In the genomic region with DNA sequence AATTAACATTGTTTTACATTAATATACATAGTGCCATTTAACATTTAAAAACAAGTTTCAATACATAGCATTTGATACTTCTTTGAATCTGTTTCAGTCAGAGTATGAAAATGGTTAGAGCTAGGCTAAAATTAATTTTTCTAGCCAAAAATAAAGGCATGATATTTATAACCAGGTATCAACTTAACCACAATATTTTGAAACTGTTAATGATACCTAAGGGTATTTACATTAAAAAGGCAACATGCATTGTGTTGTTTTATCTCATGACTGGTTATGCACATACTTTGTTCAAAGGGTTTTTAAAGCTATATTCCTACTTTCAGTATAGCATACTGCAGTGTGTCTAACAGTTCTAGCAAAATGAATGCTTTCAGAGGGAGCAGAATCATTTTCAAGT, we compare ENCODE assay signal across 11 cellular contexts.
DNase-seq lines count a peak whose midpoint lies in the region; ATAC-seq, FAIRE-seq and TF ChIP-seq lines count a peak whose summit lies in the region.
"Had no signal": no experiment of that assay in that cellular context is flagged by ENCODE, and none has a peak within 500 bp of the region (broad histone marks: within the 10 kb centered on the region; RNA-seq: fewer than 3 reads in every experiment).

No MANE protein-coding gene starts in this region.

- H3K27me3 Mint-ChIP-seq in activated T-helper 2 cell treated with anti-CD3 and anti-CD28 coated beads, Interferon-gamma antibody, Interleukin-2, Interleukin-4, amounts not matched to agents 10 μg/mL and 5 μg/mL and 100 μg/mL, durations not matched to agents 14 hours and 24 hours and 36 hours (ENCODE audit: low read depth), result no peaks in the 10 kb centered on the region

- TF ChIP-seq POLR2A in tibial nerve (IDR thresholded peaks at IDR 0.05), result no peak
- no peak for TF ChIP-seq POLR2A in prostate gland (IDR thresholded peaks at IDR 0.05)

- H3K23ac ChIP-seq in neuronal stem cell (ENCODE audit: low read depth, low read length, poor library complexity), result no peak overlapping the region

- H3K4me1 ChIP-seq in tibial nerve (no peaks in the 10 kb centered on the region), prostate gland (replicated peaks) (no peaks in the 10 kb centered on the region), neuronal stem cell (ENCODE audit: control insufficient read depth in 2 of 2, insufficient read depth in 1 of 2, low read depth in 1 of 2, low read length in 2 of 2) (no peaks in the 10 kb centered on the region)

- H3K9me3 ChIP-seq in tibial nerve, result peaks cover 0 to 19% (median 0%) of the 10 kb centered on the region in 4 donors
- no peaks in the 10 kb centered on the region for H3K9me3 ChIP-seq in prostate gland
- peaks cover 2 to 20% of the 10 kb centered on the region in 2 donors for H3K9me3 ChIP-seq in neuronal stem cell (replicated peaks in 1 of 2; ENCODE audit: control insufficient read depth in 2 of 2, insufficient read depth in 1 of 2, low read depth in 1 of 2, low read length in 2 of 2)

- H3K9me3 Mint-ChIP-seq in activated T-helper 2 cell treated with anti-CD3 and anti-CD28 coated beads, Interferon-gamma antibody, Interleukin-2, Interleukin-4, amounts not matched to agents 10 μg/mL and 5 μg/mL and 100 μg/mL, durations not matched to agents 14 hours and 24 hours and 36 hours, result peaks cover 38% of the 10 kb centered on the region

- TF ChIP-seq CTCF in tibial nerve (IDR thresholded peaks at IDR 0.05) (no peak), prostate gland (IDR thresholded peaks at IDR 0.05) (no peak)

- no peak overlapping the region for H3K18ac ChIP-seq in neuronal stem cell (ENCODE audit: low read length)

- no peak overlapping the region for H3K4me3 ChIP-seq in tibial nerve
- H3K4me3 ChIP-seq in prostate gland, result no peak overlapping the region
- no peak overlapping the region for H3K4me3 ChIP-seq in neuronal stem cell (ENCODE audit: low read length in 2 of 2)

- H2AFZ ChIP-seq in neuronal stem cell (ENCODE audit: low read length), result no peak overlapping the region

- DNase-seq in GM18507 (ENCODE audit: extremely low spot score, insufficient read length, low read depth) (no peak), tibial nerve (ENCODE audit: low spot score in 2 of 2) (no peak), cerebellar cortex (ENCODE audit: low spot score) (no peak), prostate gland (ENCODE audit: low spot score) (no peak), neuronal stem cell (ENCODE audit: low spot score) (no peak)
- DNase-seq in activated T-helper 2 cell treated with anti-CD3 and anti-CD28 coated beads, Interferon-gamma antibody, Interleukin-2, Interleukin-4, amounts not matched to agents 10 μg/mL and 5 μg/mL and 100 μg/mL, durations not matched to agents 14 hours and 24 hours and 36 hours (ENCODE audit: low spot score), result no peak
- DNase-seq: stimulated activated CD4-positive, alpha-beta T cell treated with anti-CD3 and anti-CD28 coated beads, Interleukin-4, amount 100 ng/mL, for 1 hour; substantia nigra had no signal

- no peak overlapping the region for H4K8ac ChIP-seq in neuronal stem cell (ENCODE audit: low read depth, low read length)

- no peaks in the 10 kb centered on the region for H3K27me3 ChIP-seq in tibial nerve
- no peaks in the 10 kb centered on the region for H3K27me3 ChIP-seq in prostate gland (replicated peaks; ENCODE audit: insufficient read depth)
- no peaks in the 10 kb centered on the region for H3K27me3 ChIP-seq in neuronal stem cell (ENCODE audit: control insufficient read depth in 3 of 3, insufficient read depth in 3 of 3, low read depth in 1 of 3, low read length in 3 of 3)

- no peak for TF ChIP-seq EP300 in tibial nerve (IDR thresholded peaks at IDR 0.05)

- no peak overlapping the region for H2BK5ac ChIP-seq in neuronal stem cell (ENCODE audit: low read length)

- peak; percentile 33 for FAIRE-seq in GM18507 (lab: Jason Lieb, UNC)

- H3K36me3 ChIP-seq in tibial nerve (no peaks in the 10 kb centered on the region), prostate gland (no peaks in the 10 kb centered on the region), neuronal stem cell (replicated peaks in 1 of 2; ENCODE audit: control insufficient read depth in 2 of 2, insufficient read depth in 2 of 2, low read length in 2 of 2) (no peaks in the 10 kb centered on the region)

- intact Hi-C loops in activated T-helper 2 cell treated with anti-CD3 and anti-CD28 coated beads, Interferon-gamma antibody, Interleukin-2, Interleukin-4, amounts not matched to agents 10 μg/mL and 5 μg/mL and 100 μg/mL, durations not matched to agents 14 hours and 24 hours and 36 hours (cut with micrococcal nuclease), result loop anchor here (5.0 to 10.0 kb wide), 3 partner anchors 288 to 650 kb away; partner anchors contain the start of genes ODF2L and SH3GLB1
- intact Hi-C loops in prostate gland (cut with DNase I), result no loop called here

- no peak overlapping the region for H3K4me3 Mint-ChIP-seq in activated T-helper 2 cell treated with anti-CD3 and anti-CD28 coated beads, Interferon-gamma antibody, Interleukin-2, Interleukin-4, amounts not matched to agents 10 μg/mL and 5 μg/mL and 100 μg/mL, durations not matched to agents 14 hours and 24 hours and 36 hours (ENCODE audit: low read depth)

- H3K4me2 ChIP-seq in neuronal stem cell (ENCODE audit: insufficient read depth, low read length, poor library complexity, severe bottlenecking), result no peak overlapping the region

- H3K79me1 ChIP-seq in neuronal stem cell (ENCODE audit: low read depth, low read length), result no peaks in the 10 kb centered on the region

- peak overlapping the region; percentile 90 for H3K27ac Mint-ChIP-seq in activated T-helper 2 cell treated with anti-CD3 and anti-CD28 coated beads, Interferon-gamma antibody, Interleukin-2, Interleukin-4, amounts not matched to agents 10 μg/mL and 5 μg/mL and 100 μg/mL, durations not matched to agents 14 hours and 24 hours and 36 hours

- H2BK15ac ChIP-seq in neuronal stem cell (ENCODE audit: low read length), result no peak overlapping the region

- peaks cover 26% of the 10 kb centered on the region for H3K36me3 Mint-ChIP-seq in activated T-helper 2 cell treated with anti-CD3 and anti-CD28 coated beads, Interferon-gamma antibody, Interleukin-2, Interleukin-4, amounts not matched to agents 10 μg/mL and 5 μg/mL and 100 μg/mL, durations not matched to agents 14 hours and 24 hours and 36 hours (ENCODE audit: low read depth)

- H2AK5ac ChIP-seq in neuronal stem cell (ENCODE audit: low read depth, low read length), result no peak overlapping the region

- no peak overlapping the region for H2BK120ac ChIP-seq in neuronal stem cell (ENCODE audit: low read depth, low read length)

- no peak overlapping the region for H3K4ac ChIP-seq in neuronal stem cell (ENCODE audit: low read length)

- H4K91ac ChIP-seq in neuronal stem cell (ENCODE audit: low read depth, low read length, poor library complexity), result no peak overlapping the region

- no peak overlapping the region for H3K14ac ChIP-seq in neuronal stem cell (ENCODE audit: low read length)

- peaks cover 48% of the 10 kb centered on the region for H3K4me1 Mint-ChIP-seq in activated T-helper 2 cell treated with anti-CD3 and anti-CD28 coated beads, Interferon-gamma antibody, Interleukin-2, Interleukin-4, amounts not matched to agents 10 μg/mL and 5 μg/mL and 100 μg/mL, durations not matched to agents 14 hours and 24 hours and 36 hours (ENCODE audit: low read depth)

- ATAC-seq in GM19463 (IDR thresholded peaks at IDR 0.05; ENCODE audit: unreplicated experiment) (peak; percentile 32), HG03060 (IDR thresholded peaks at IDR 0.05; ENCODE audit: low read depth, unreplicated experiment) (peak; percentile 30)

- no peak overlapping the region for H3K27ac ChIP-seq in tibial nerve
- H3K27ac ChIP-seq in prostate gland, result no peak overlapping the region
- no peak overlapping the region for H3K27ac ChIP-seq in neuronal stem cell (replicated peaks; ENCODE audit: low read length)
- H3K27ac ChIP-seq: RWPE1 had no signal

- no peak overlapping the region for H2BK12ac ChIP-seq in neuronal stem cell (ENCODE audit: low read length)

- no peak overlapping the region for H3K9ac ChIP-seq in neuronal stem cell (ENCODE audit: low read depth, low read length, poor library complexity)
